19 cellular contexts compared by ENCODE assay signal in genomic region chr12:29734299-29734698, GRCh38. TPM values are rescaled to one million over a fixed set of nuclear protein-coding genes. Genes with fewer than 3 reads are reported as not detected.
"Had no signal": no experiment of that assay in that cellular context is flagged by ENCODE, and none has a peak within 500 bp of the region (broad histone marks: within the 10 kb centered on the region; RNA-seq: fewer than 3 reads in every experiment).

No MANE protein-coding gene starts in this region.

- H3K4me3 ChIP-seq: body of pancreas, tibial nerve had no signal

- H3K36me3 ChIP-seq: tibial nerve had no signal

- H3K9me3 ChIP-seq: body of pancreas, tibial nerve had no signal

- H3K27me3 ChIP-seq: body of pancreas, tibial nerve had no signal

- ATAC-seq: activated CD8-positive, alpha-beta T cell treated with anti-CD3 and anti-CD28 coated beads, Interleukin-2, amount 10 ng/mL, durations not matched to agents 7 days and 5 days; activated naive CD4-positive, alpha-beta T cell treated with anti-CD3 and anti-CD28 coated beads, Interleukin-2, amount 50 U/mL, for 72 hours; activated T-cell treated with anti-CD3 and anti-CD28 coated beads, Interleukin-2, amount 50 U/mL, for 72 hours; body of pancreas; sciatic nerve had no signal

- H3K4me1 Mint-ChIP-seq: activated B cell treated with CpG ODN at 0.5 μM for 24 hours; activated CD4-positive, alpha-beta T cell treated with anti-CD3 and anti-CD28 coated beads, Interleukin-2, amount 10 ng/mL, durations not matched to agents 24 days and 14 days had no signal

- H3K27ac ChIP-seq: body of pancreas had no signal

- H3K27me3 Mint-ChIP-seq: activated B cell treated with CpG ODN at 0.5 μM for 24 hours; activated CD4-positive, alpha-beta T cell treated with anti-CD3 and anti-CD28 coated beads, Interleukin-2, amount 10 ng/mL, durations not matched to agents 24 days and 14 days; progenitor cell of endocrine pancreas had no signal

- H3K36me3 Mint-ChIP-seq: activated naive CD4-positive, alpha-beta T cell treated with anti-CD3 and anti-CD28 coated beads, Interleukin-2, amount 50 U/mL, for 72 hours had no signal

- H3K27ac Mint-ChIP-seq: activated B cell treated with CpG ODN at 0.5 μM for 24 hours; activated CD4-positive, alpha-beta T cell treated with anti-CD3 and anti-CD28 coated beads, Interleukin-2, amount 10 ng/mL, durations not matched to agents 24 days and 14 days; activated CD8-positive, alpha-beta T cell treated with anti-CD3 and anti-CD28 coated beads, Interleukin-2, amount 10 ng/mL, durations not matched to agents 7 days and 5 days; activated naive CD4-positive, alpha-beta T cell treated with anti-CD3 and anti-CD28 coated beads, Interleukin-2, amount 50 U/mL, for 72 hours; activated T-cell treated with anti-CD3 and anti-CD28 coated beads, Interleukin-2, amount 50 U/mL, for 72 hours; progenitor cell of endocrine pancreas had no signal

- DNase-seq: activated B cell treated with CpG ODN at 0.5 μM for 24 hours; activated CD4-positive, alpha-beta T cell treated with anti-CD3 and anti-CD28 coated beads, Interleukin-2, amount 10 ng/mL, durations not matched to agents 24 days and 14 days; activated CD8-positive, alpha-beta memory T cell treated with anti-CD3 and anti-CD28 coated beads, Interleukin-2, amount 50 U/mL, for 48 hours; activated CD8-positive, alpha-beta T cell treated with anti-CD3 and anti-CD28 coated beads, Interleukin-2, amount 10 ng/mL, durations not matched to agents 7 days and 5 days; activated gamma-delta T cell; activated T-cell treated with anti-CD3 and anti-CD28 coated beads, Interleukin-2, amount 50 U/mL, for 72 hours; body of pancreas; cerebellar nuclear complex; dermis blood vessel endothelial cell; hippocampal formation; mesendoderm; occipital lobe; stimulated activated CD4-positive, alpha-beta T cell treated with anti-CD3 and anti-CD28 coated beads, Interleukin-1b, Interleukin-23, amount 100 ng/mL, for 48 hours; T-helper 2 cell had no signal

- H3K9me3 Mint-ChIP-seq: activated B cell treated with CpG ODN at 0.5 μM for 24 hours; activated CD4-positive, alpha-beta T cell treated with anti-CD3 and anti-CD28 coated beads, Interleukin-2, amount 10 ng/mL, durations not matched to agents 24 days and 14 days; nephron had no signal

- H3K4me1 ChIP-seq: body of pancreas had no signal

- H3K4me3 Mint-ChIP-seq: activated B cell treated with CpG ODN at 0.5 μM for 24 hours; activated CD4-positive, alpha-beta T cell treated with anti-CD3 and anti-CD28 coated beads, Interleukin-2, amount 10 ng/mL, durations not matched to agents 24 days and 14 days; activated CD8-positive, alpha-beta T cell treated with anti-CD3 and anti-CD28 coated beads, Interleukin-2, amount 10 ng/mL, durations not matched to agents 7 days and 5 days; activated T-cell treated with anti-CD3 and anti-CD28 coated beads, Interleukin-2, amount 50 U/mL, for 72 hours; nephron had no signal

RNA-seq across cellular contexts. Expression of gene TMTC1, which starts 49.4 kb away (rescaled TPM):
- total RNA-seq: activated B cell treated with CpG ODN at 0.5 μM for 24 hours; activated CD8-positive, alpha-beta T cell treated with anti-CD3 and anti-CD28 coated beads, Interleukin-2, amount 10 ng/mL, durations not matched to agents 7 days and 5 days; activated naive CD4-positive, alpha-beta T cell treated with anti-CD3 and anti-CD28 coated beads, Interleukin-2, amount 50 U/mL, for 72 hours had no signal
